ENCODE assay signal across 33 cellular contexts in the genomic region with DNA sequence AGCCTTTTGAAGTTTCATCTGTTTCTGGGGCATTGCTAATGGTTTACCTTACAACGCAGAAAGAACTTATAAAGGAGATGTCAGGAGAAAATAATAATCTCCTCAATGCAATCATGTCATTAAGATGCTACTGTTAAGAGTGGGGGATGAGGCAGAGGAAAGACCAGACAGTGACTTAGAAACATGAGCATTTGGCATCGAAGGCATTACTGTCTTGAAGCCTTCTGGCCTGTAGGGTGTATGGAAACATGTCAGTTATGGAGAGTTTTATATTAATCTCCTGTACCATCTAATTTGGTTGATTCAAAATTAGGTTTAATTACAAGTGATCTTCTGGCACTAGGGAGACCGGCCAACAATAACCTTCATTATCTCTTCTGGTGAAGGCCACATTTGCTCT. TPM values are rescaled to one million over a fixed set of nuclear protein-coding genes. Genes with fewer than 3 reads are reported as not detected.
DNase-seq lines count a peak whose midpoint lies in the region; ATAC-seq and TF ChIP-seq lines count a peak whose summit lies in the region.
"Had no signal": no experiment of that assay in that cellular context is flagged by ENCODE, and none has a peak within 500 bp of the region (broad histone marks: within the 10 kb centered on the region; RNA-seq: fewer than 3 reads in every experiment).

No MANE protein-coding gene starts in this region.

- TF ChIP-seq CTCF in IMR-90 (conservative IDR thresholded peaks at IDR 0.05; ENCODE audit: low read depth, low read length), result no peak
- no peak for TF ChIP-seq CTCF in uterus (IDR thresholded peaks at IDR 0.05)
- TF ChIP-seq CTCF in progenitor cell of endocrine pancreas (IDR thresholded peaks at IDR 0.05; ENCODE audit: unreplicated experiment), result no peak
- no peak for TF ChIP-seq CTCF in ovary (IDR thresholded peaks at IDR 0.05)

- no peak overlapping the region for H4K8ac ChIP-seq in IMR-90 (ENCODE audit: low read depth in 2 of 2, low read length in 2 of 2)

- no peak overlapping the region for H3K56ac ChIP-seq in IMR-90 (ENCODE audit: extremely low read depth, insufficient read depth, low read length)

- H3K4ac ChIP-seq in IMR-90 (ENCODE audit: low read depth, low read length), result no peak overlapping the region

- dilution Hi-C loops in IMR-90 (cut with HindIII; ENCODE audit: low sequenced_read_pairs, unreplicated experiment), result no loop called here

- peak overlapping the region; percentile 9; the same call in 1 of the 2 replicates for H2AK5ac ChIP-seq in IMR-90 (ENCODE audit: low read depth, low read length)

- H3K4me1 ChIP-seq in IMR-90 (ENCODE audit: control insufficient read depth, insufficient read depth, low read length) (peaks cover 17% of the 10 kb centered on the region), uterus (peaks cover 0 to 4% of the 10 kb centered on the region in 2 donors), ovary (ENCODE audit: insufficient read depth) (no peaks in the 10 kb centered on the region)
- H3K4me1 ChIP-seq: Caco-2, thyroid gland had no signal

- no peak overlapping the region for H2BK15ac ChIP-seq in IMR-90 (ENCODE audit: low read depth, low read length)

- no peak overlapping the region for H2AFZ ChIP-seq in IMR-90 (replicated peaks; ENCODE audit: low read length, poor library complexity)
- H2AFZ ChIP-seq: PC-9 had no signal

- H3K27ac Mint-ChIP-seq in activated naive CD8-positive, alpha-beta T cell, result peak overlapping the region; percentile 28
- H3K27ac Mint-ChIP-seq in activated naive CD8-positive, alpha-beta T cell treated with anti-CD3 and anti-CD28 coated beads for 36 hours, result no peak overlapping the region
- peak overlapping the region; percentile 67 for H3K27ac Mint-ChIP-seq in memory B cell
- H3K27ac Mint-ChIP-seq in progenitor cell of endocrine pancreas, result no peak overlapping the region
- H3K27ac Mint-ChIP-seq: activated CD4-positive, alpha-beta T cell treated with anti-CD3 and anti-CD28 coated beads for 36 hours; activated CD8-positive, alpha-beta T cell treated with anti-CD3 and anti-CD28 coated beads for 36 hours; activated naive CD4-positive, alpha-beta T cell treated with anti-CD3 and anti-CD28 coated beads, Interleukin-2, amount 50 U/mL, for 72 hours; activated T-helper 2 cell treated with anti-CD3 and anti-CD28 coated beads, Interferon-gamma antibody, Interleukin-2, Interleukin-4, amounts not matched to agents 10 μg/mL and 5 μg/mL and 100 μg/mL, durations not matched to agents 14 hours and 24 hours and 36 hours; B cell; stimulated activated naive CD8-positive, alpha-beta T cell treated with anti-CD3 and anti-CD28 coated beads, Interleukin-15, amount 100 ng/mL, for 72 hours; T-helper 2 cell treated with Interferon-gamma antibody and Interleukin-4, amounts not matched to agents 5 μg/mL and 100 μg/mL, for 36 hours had no signal

- no peak overlapping the region for H4K91ac ChIP-seq in IMR-90 (ENCODE audit: insufficient read depth, low read depth, low read length)

- peak overlapping the region; percentile 23 for H2BK5ac ChIP-seq in IMR-90 (ENCODE audit: low read depth, low read length, poor library complexity, severe bottlenecking)

- H3K27me3 ChIP-seq in IMR-90 (ENCODE audit: control insufficient read depth, insufficient read depth, low read length), result no peaks in the 10 kb centered on the region
- no peaks in the 10 kb centered on the region for H3K27me3 ChIP-seq in uterus
- no peaks in the 10 kb centered on the region for H3K27me3 ChIP-seq in ovary
- H3K27me3 ChIP-seq: thyroid gland had no signal

- H3K9me3 ChIP-seq in IMR-90 (ENCODE audit: control insufficient read depth, insufficient read depth, low read length) (no peaks in the 10 kb centered on the region), uterus (no peaks in the 10 kb centered on the region), ovary (no peaks in the 10 kb centered on the region)
- H3K9me3 ChIP-seq: Caco-2, thyroid gland had no signal

- no peak for TF ChIP-seq RAD21 in IMR-90 (IDR thresholded peaks at IDR 0.05; ENCODE audit: low read length)

- peaks cover 23% of the 10 kb centered on the region for H3K36me3 Mint-ChIP-seq in activated naive CD8-positive, alpha-beta T cell
- peaks cover 42% of the 10 kb centered on the region for H3K36me3 Mint-ChIP-seq in activated naive CD8-positive, alpha-beta T cell treated with anti-CD3 and anti-CD28 coated beads for 36 hours
- peaks cover 20% of the 10 kb centered on the region for H3K36me3 Mint-ChIP-seq in memory B cell
- H3K36me3 Mint-ChIP-seq in progenitor cell of endocrine pancreas (ENCODE audit: insufficient read depth), result peaks cover 27% of the 10 kb centered on the region

- ATAC-seq in IMR-90 (ENCODE audit: low read depth), result peak; percentile 8
- ATAC-seq in memory B cell (ENCODE audit: low read depth), result no peak
- ATAC-seq: activated CD4-positive, alpha-beta T cell treated with anti-CD3 and anti-CD28 coated beads for 36 hours; activated CD8-positive, alpha-beta T cell treated with anti-CD3 and anti-CD28 coated beads for 36 hours; activated naive CD4-positive, alpha-beta T cell treated with anti-CD3 and anti-CD28 coated beads, Interleukin-2, amount 50 U/mL, for 72 hours; left cardiac atrium; right cardiac atrium; Right ventricle myocardium inferior; stimulated activated naive CD8-positive, alpha-beta T cell treated with anti-CD3 and anti-CD28 coated beads, Interleukin-15, amount 100 ng/mL, for 72 hours had no signal

- no peak overlapping the region for H3K18ac ChIP-seq in IMR-90 (ENCODE audit: low read depth, low read length)

- H3K4me1 Mint-ChIP-seq in activated naive CD8-positive, alpha-beta T cell (ENCODE audit: low read depth), result peaks cover 85% of the 10 kb centered on the region
- peaks cover 61% of the 10 kb centered on the region for H3K4me1 Mint-ChIP-seq in activated naive CD8-positive, alpha-beta T cell treated with anti-CD3 and anti-CD28 coated beads for 36 hours
- H3K4me1 Mint-ChIP-seq in memory B cell, result peaks cover 56% of the 10 kb centered on the region
- peaks cover 14% of the 10 kb centered on the region for H3K4me1 Mint-ChIP-seq in progenitor cell of endocrine pancreas (ENCODE audit: low read depth)

- H2AK9ac ChIP-seq in IMR-90 (replicated peaks; ENCODE audit: low read depth, low read length, poor library complexity), result no peak overlapping the region

- TF ChIP-seq POLR2A in IMR-90 (IDR thresholded peaks at IDR 0.05; ENCODE audit: low read depth, low read length), result no peak
- no peak for TF ChIP-seq POLR2A in uterus (IDR thresholded peaks at IDR 0.05)
- TF ChIP-seq POLR2A in ovary (IDR thresholded peaks at IDR 0.05), result no peak

- peaks cover 16 to 38% of the 10 kb centered on the region in 2 experiments for H3K79me1 ChIP-seq in IMR-90 (ENCODE audit: low read depth in 1 of 2, low read length in 2 of 2)

- no peak overlapping the region for H3K4me2 ChIP-seq in IMR-90 (ENCODE audit: low read depth, low read length)
- H3K4me2 ChIP-seq: PC-9 had no signal

- no TSS peak for BruUV-seq in IMR-90 (replicated peaks; lab: Mats Ljungman, UMichigan)

- H3K27me3 Mint-ChIP-seq in activated naive CD8-positive, alpha-beta T cell, result no peaks in the 10 kb centered on the region
- H3K27me3 Mint-ChIP-seq in activated naive CD8-positive, alpha-beta T cell treated with anti-CD3 and anti-CD28 coated beads for 36 hours, result no peaks in the 10 kb centered on the region
- H3K27me3 Mint-ChIP-seq in memory B cell, result no peaks in the 10 kb centered on the region
- peaks cover 13% of the 10 kb centered on the region for H3K27me3 Mint-ChIP-seq in progenitor cell of endocrine pancreas
- H3K27me3 Mint-ChIP-seq: activated CD4-positive, alpha-beta T cell treated with anti-CD3 and anti-CD28 coated beads for 36 hours; activated CD8-positive, alpha-beta T cell treated with anti-CD3 and anti-CD28 coated beads for 36 hours; B cell; stimulated activated naive CD8-positive, alpha-beta T cell treated with anti-CD3 and anti-CD28 coated beads, Interleukin-15, amount 100 ng/mL, for 72 hours had no signal

- H3K9me3 Mint-ChIP-seq in activated naive CD8-positive, alpha-beta T cell (ENCODE audit: low read depth), result no peaks in the 10 kb centered on the region
- H3K9me3 Mint-ChIP-seq in activated naive CD8-positive, alpha-beta T cell treated with anti-CD3 and anti-CD28 coated beads for 36 hours, result peaks cover 6% of the 10 kb centered on the region
- H3K9me3 Mint-ChIP-seq in memory B cell (no peaks in the 10 kb centered on the region), progenitor cell of endocrine pancreas (ENCODE audit: low read depth) (no peaks in the 10 kb centered on the region)
- H3K9me3 Mint-ChIP-seq: stimulated activated naive CD8-positive, alpha-beta T cell treated with anti-CD3 and anti-CD28 coated beads, Interleukin-15, amount 100 ng/mL, for 72 hours had no signal

- H3K14ac ChIP-seq in IMR-90 (replicated peaks; ENCODE audit: low read depth, low read length), result no peak overlapping the region

- intact Hi-C loops in IMR-90 (cut with micrococcal nuclease), result loop anchor here (2.0 to 5.0 kb wide), 3 partner anchors 67 to 194 kb away; no protein-coding TSS in a partner anchor
- intact Hi-C loops in uterus (cut with DNase I; ENCODE audit: low total_unique reads), result no loop called here
- intact Hi-C loops in ovary (cut with DNase I), result no loop called here

- POLR2A ChIA-PET in IMR-90 (lab: Charles Lee; ENCODE audit: unreplicated experiment), result no interaction called here

- no peak overlapping the region for H3K4me3 Mint-ChIP-seq in activated naive CD8-positive, alpha-beta T cell
- no peak overlapping the region for H3K4me3 Mint-ChIP-seq in activated naive CD8-positive, alpha-beta T cell treated with anti-CD3 and anti-CD28 coated beads for 36 hours
- H3K4me3 Mint-ChIP-seq in memory B cell, result no peak overlapping the region
- no peak overlapping the region for H3K4me3 Mint-ChIP-seq in progenitor cell of endocrine pancreas (ENCODE audit: low read depth)
- H3K4me3 Mint-ChIP-seq: activated CD4-positive, alpha-beta T cell treated with anti-CD3 and anti-CD28 coated beads for 36 hours; activated CD8-positive, alpha-beta T cell treated with anti-CD3 and anti-CD28 coated beads for 36 hours; B cell; neural crest cell; stimulated activated naive CD8-positive, alpha-beta T cell treated with anti-CD3 and anti-CD28 coated beads, Interleukin-15, amount 100 ng/mL, for 72 hours; T-helper 2 cell treated with Interferon-gamma antibody and Interleukin-4, amounts not matched to agents 5 μg/mL and 100 μg/mL, for 36 hours had no signal

- H3K36me3 ChIP-seq in IMR-90 (ENCODE audit: control insufficient read depth, insufficient read depth, low read length), result peaks cover 16% of the 10 kb centered on the region
- H3K36me3 ChIP-seq in uterus, result no peaks in the 10 kb centered on the region
- H3K36me3 ChIP-seq in ovary, result no peaks in the 10 kb centered on the region
- H3K36me3 ChIP-seq: thyroid gland had no signal

- no CpG with 5 or more reads among the region's 3 CpGs for WGBS in IMR-90 (ENCODE audit: extremely low coverage in 2 of 2, insufficient read length in 1 of 2), 2 experiments
- WGBS in ovary, 3 donors, result 79 to 86% (median 82%) methylated on average over 3 of the region's 3 CpGs

- peaks cover 22% of the 10 kb centered on the region for H3K9me1 ChIP-seq in IMR-90 (ENCODE audit: insufficient read depth, low read length)

- H3K27ac ChIP-seq in IMR-90 (ENCODE audit: insufficient read depth, low read length), result no peak overlapping the region
- peak overlapping the region; percentile 75 to 79 for H3K27ac ChIP-seq in uterus
- H3K27ac ChIP-seq in ovary, result no peak overlapping the region
- H3K27ac ChIP-seq: PC-9, thyroid gland had no signal

- H2BK120ac ChIP-seq in IMR-90 (ENCODE audit: low read depth, low read length), result no peak overlapping the region

- in situ Hi-C loops in IMR-90 (cut with MboI; ENCODE audit: low sequenced_read_pairs), result no loop called here

- no peak overlapping the region for H3K23ac ChIP-seq in IMR-90 (ENCODE audit: low read depth, low read length)

- CTCF ChIA-PET in IMR-90 (lab: Yijun Ruan, JAX), result no interaction called here

- no peak overlapping the region for H3K9ac ChIP-seq in IMR-90 (ENCODE audit: low read depth, low read length)

- H4K5ac ChIP-seq in IMR-90 (ENCODE audit: low read depth, low read length), result no peak overlapping the region

- no peak for DNase-seq in activated naive CD8-positive, alpha-beta T cell treated with anti-CD3 and anti-CD28 coated beads for 36 hours
- DNase-seq in IMR-90 (no peak), memory B cell (ENCODE audit: low spot score in 2 of 2) (no peak), uterus (no peak), progenitor cell of endocrine pancreas (ENCODE audit: low spot score, unreplicated experiment) (no peak), ovary (no peak), NCI-H187 (lab: John Stamatoyannopoulos, UW) (no peak)
- DNase-seq: activated CD4-positive, alpha-beta T cell treated with anti-CD3 and anti-CD28 coated beads for 36 hours; activated CD8-positive, alpha-beta memory T cell treated with anti-CD3 and anti-CD28 coated beads, Interleukin-2, amount 50 U/mL, for 48 hours; activated CD8-positive, alpha-beta T cell treated with anti-CD3 and anti-CD28 coated beads for 36 hours; aorta; Caco-2; DMS79 treated with DMSO at 0.1 percent for 48 hours; hippocampal formation; left cardiac atrium; NCI-H1092; NCI-H1694 treated with DMSO at 0.1 percent for 48 hours; NCI-H2171 treated with DMSO at 0.1 percent for 48 hours; NCI-H510A treated with DMSO at 0.1 percent for 48 hours; PC-9; posterior cingulate gyrus; right cardiac atrium; stimulated activated CD4-positive, alpha-beta T cell treated with anti-CD3 and anti-CD28 coated beads, Interleukin-1b, Interleukin-23, amount 100 ng/mL, for 48 hours; stimulated activated naive CD8-positive, alpha-beta T cell treated with anti-CD3 and anti-CD28 coated beads, Interleukin-15, amount 100 ng/mL, for 72 hours; thyroid gland had no signal

- no peak overlapping the region for H2BK20ac ChIP-seq in IMR-90 (ENCODE audit: low read depth, low read length)

- H4K20me1 ChIP-seq in IMR-90 (ENCODE audit: insufficient read depth, low read length), result peaks cover 31% of the 10 kb centered on the region; the same call in 1 of the 2 replicates

- H3K4me3 ChIP-seq in IMR-90 (ENCODE audit: insufficient read depth, low read depth, low read length) (no peak overlapping the region), uterus (no peak overlapping the region), ovary (no peak overlapping the region)
- H3K4me3 ChIP-seq: lung, PC-9, thyroid gland had no signal

- TF ChIP-seq EP300 in ovary (IDR thresholded peaks at IDR 0.05), result no peak

RNA-seq across cellular contexts. Expression of a gene that starts 32.5 kb away (rescaled TPM):
- 10 to 100 TPM; 18.6 to 22.2 TPM for total RNA-seq in activated naive CD8-positive, alpha-beta T cell treated with anti-CD3 and anti-CD28 coated beads for 36 hours
- 152 and 167 TPM in 2 replicates for total RNA-seq in IMR-90 (2012; rRNA removed)
- polyA plus RNA-seq in IMR-90 (2012; rRNA removed), result 177 and 193 TPM in 2 replicates
- polyA plus RNA-seq in IMR-90 (2012; cell fraction: cytosol; rRNA removed), result 71.7 and 119 TPM in 2 replicates
- 63.1 and 123 TPM in 2 replicates for polyA plus RNA-seq in IMR-90 (2012; cell fraction: nucleus; rRNA removed; ENCODE audit: low replicate concordance)
- total RNA-seq in uterus, result 10 to 100 TPM; 24.7 to 93.0 (median 57.3) TPM
- total RNA-seq in progenitor cell of endocrine pancreas, result 43.1 and 48.5 TPM in 2 replicates
- 10 to 100 TPM; 12.0 to 82.7 (median 22.3) TPM for total RNA-seq in ovary
- 10 to 100 TPM; 27.6 to 40.3 TPM for polyA plus RNA-seq in ovary

Comparison
In these comparisons a context has a peak if more than half of its experiments do, and no peak if none do; other contexts are left out.
1. H3K27ac Mint-ChIP-seq: peak in activated naive CD8-positive, alpha-beta T cell (single experiment) and memory B cell (single experiment); none in activated naive CD8-positive, alpha-beta T cell treated with anti-CD3 and anti-CD28 coated beads for 36 hours (single experiment) and progenitor cell of endocrine pancreas (single experiment).
2. H3K27ac ChIP-seq: peak in uterus (2 of 2); none in IMR-90 (single experiment) and ovary (0 of 2).